In genomic region chr10:91479583-91479982, GRCh38 we compare ENCODE assay signal across 25 cellular contexts.
"Had no signal": no experiment of that assay in that cellular context is flagged by ENCODE, and none has a peak within 500 bp of the region (broad histone marks: within the 10 kb centered on the region; RNA-seq: fewer than 3 reads in every experiment).

No MANE protein-coding gene starts in this region.

- H3K27ac ChIP-seq: ascending aorta, body of pancreas, SK-N-MC had no signal

- FAIRE-seq: bronchial epithelial cell had no signal

- H3K4me1 Mint-ChIP-seq: activated naive CD8-positive, alpha-beta T cell treated with anti-CD3 and anti-CD28 coated beads, Interleukin-2, amount 10 ng/mL, durations not matched to agents 7 days and 5 days; WTC11 had no signal

- DNase-seq: activated CD4-positive, alpha-beta T cell treated with anti-CD3 and anti-CD28 coated beads for 48 hours; activated CD4-positive, alpha-beta T cell treated with anti-CD3 and anti-CD28 coated beads, Interleukin-2, amount 50 U/mL, for 4 hours; activated CD4-positive, CD25-positive, alpha-beta regulatory T cell treated with anti-CD3 and anti-CD28 coated beads, Interleukin-2, amount 50 U/mL, for 72 hours; activated CD8-positive, alpha-beta memory T cell treated with anti-CD3 and anti-CD28 coated beads, Interleukin-2, amount 50 U/mL, for 48 hours; activated CD8-positive, alpha-beta T cell treated with anti-CD3 and anti-CD28 coated beads, Interleukin-2, amount 10 ng/mL, durations not matched to agents 7 days and 5 days; activated naive CD4-positive, alpha-beta T cell treated with anti-CD3 and anti-CD28 coated beads, Interleukin-2, amount 50 U/mL, for 16 hours; activated naive CD8-positive, alpha-beta T cell treated with anti-CD3 and anti-CD28 coated beads, Interleukin-2, amount 10 ng/mL, durations not matched to agents 7 days and 5 days; activated T-cell treated with anti-CD3 and anti-CD28 coated beads, Interleukin-2, amount 50 U/mL, for 1 hour; body of pancreas; central memory CD4-positive, alpha-beta T cell; MM.1S; NCI-H1105 treated with DMSO at 0.1 percent for 48 hours; NCI-H1436 treated with DMSO at 0.1 percent for 48 hours; NCI-H187; NCI-H2081; NCI-H446; NCI-H524; NCI-H748 treated with DMSO at 0.1 percent for 48 hours; SIG-M5; SW 1271; T-helper 9 cell had no signal

- H3K4me3 ChIP-seq: ascending aorta, body of pancreas, SK-N-MC had no signal

- H3K4me1 ChIP-seq: ascending aorta, body of pancreas had no signal

- H3K27ac Mint-ChIP-seq: activated CD8-positive, alpha-beta T cell treated with anti-CD3 and anti-CD28 coated beads, Interleukin-2, amount 10 ng/mL, durations not matched to agents 7 days and 5 days; activated naive CD8-positive, alpha-beta T cell treated with anti-CD3 and anti-CD28 coated beads, Interleukin-2, amount 10 ng/mL, durations not matched to agents 7 days and 5 days; WTC11 had no signal

- H3K36me3 Mint-ChIP-seq: activated naive CD8-positive, alpha-beta T cell treated with anti-CD3 and anti-CD28 coated beads, Interleukin-2, amount 10 ng/mL, durations not matched to agents 7 days and 5 days; WTC11 had no signal

- H3K4me3 Mint-ChIP-seq: activated CD8-positive, alpha-beta T cell treated with anti-CD3 and anti-CD28 coated beads, Interleukin-2, amount 10 ng/mL, durations not matched to agents 7 days and 5 days; activated naive CD8-positive, alpha-beta T cell treated with anti-CD3 and anti-CD28 coated beads, Interleukin-2, amount 10 ng/mL, durations not matched to agents 7 days and 5 days; WTC11 had no signal

- H3K27me3 ChIP-seq: ascending aorta, body of pancreas had no signal

- H3K9me3 ChIP-seq: ascending aorta, body of pancreas had no signal

- ATAC-seq: activated CD8-positive, alpha-beta T cell treated with anti-CD3 and anti-CD28 coated beads, Interleukin-2, amount 10 ng/mL, durations not matched to agents 7 days and 5 days; body of pancreas; WTC11 had no signal

- H3K9me3 Mint-ChIP-seq: activated naive CD8-positive, alpha-beta T cell treated with anti-CD3 and anti-CD28 coated beads, Interleukin-2, amount 10 ng/mL, durations not matched to agents 7 days and 5 days; WTC11 had no signal

- H3K27me3 Mint-ChIP-seq: activated naive CD8-positive, alpha-beta T cell treated with anti-CD3 and anti-CD28 coated beads, Interleukin-2, amount 10 ng/mL, durations not matched to agents 7 days and 5 days had no signal
